Comparison of ENCODE assay signal across 1 cellular context in the genomic region with DNA sequence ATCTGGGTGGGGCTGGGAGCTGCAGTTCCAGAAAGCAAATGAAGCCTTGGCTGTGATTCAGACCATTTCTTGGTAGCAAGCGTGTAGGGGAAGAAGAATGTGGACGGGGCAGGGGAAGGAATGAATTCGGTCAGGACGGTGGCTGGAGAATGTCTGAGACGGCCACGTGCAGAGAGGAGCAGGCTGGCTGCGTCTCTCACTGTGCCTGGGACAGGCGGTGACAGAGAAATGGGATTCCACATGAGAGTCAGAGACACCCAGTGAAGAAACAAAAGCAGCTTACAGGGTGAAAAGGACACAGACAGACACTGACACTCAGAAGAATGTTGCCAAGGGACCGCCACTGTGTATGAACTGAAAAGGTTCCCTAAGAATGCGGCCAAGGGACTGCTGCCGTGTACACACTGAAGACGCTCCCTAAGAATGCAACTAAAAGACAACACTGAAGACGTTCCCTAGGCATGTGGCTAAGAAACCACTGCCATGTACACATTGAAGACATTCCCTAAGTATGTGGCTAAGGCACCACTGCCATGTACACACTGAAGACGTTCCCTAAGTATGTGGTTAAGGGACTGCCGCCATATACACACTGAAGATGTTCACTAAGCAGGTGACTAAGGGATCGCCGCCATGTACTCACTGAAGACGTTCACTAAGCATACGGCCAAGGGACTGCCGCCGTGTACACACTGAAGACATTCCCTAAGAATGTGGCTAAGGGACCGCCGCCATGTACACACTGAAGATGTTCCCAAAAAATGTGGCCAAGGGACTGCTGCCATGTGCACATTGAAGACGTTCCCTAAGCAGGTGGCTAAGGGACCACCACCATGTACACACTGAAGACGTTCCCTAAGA.
TF ChIP-seq lines count a peak whose summit lies in the region.

No MANE protein-coding gene starts in this region.

TF ChIP-seq in K562, 482 proteins besides CTCF, POLR2A, EP300 and RAD21 (continued from another document and continues in another):
- TF ChIP-seq, protein P1, sequence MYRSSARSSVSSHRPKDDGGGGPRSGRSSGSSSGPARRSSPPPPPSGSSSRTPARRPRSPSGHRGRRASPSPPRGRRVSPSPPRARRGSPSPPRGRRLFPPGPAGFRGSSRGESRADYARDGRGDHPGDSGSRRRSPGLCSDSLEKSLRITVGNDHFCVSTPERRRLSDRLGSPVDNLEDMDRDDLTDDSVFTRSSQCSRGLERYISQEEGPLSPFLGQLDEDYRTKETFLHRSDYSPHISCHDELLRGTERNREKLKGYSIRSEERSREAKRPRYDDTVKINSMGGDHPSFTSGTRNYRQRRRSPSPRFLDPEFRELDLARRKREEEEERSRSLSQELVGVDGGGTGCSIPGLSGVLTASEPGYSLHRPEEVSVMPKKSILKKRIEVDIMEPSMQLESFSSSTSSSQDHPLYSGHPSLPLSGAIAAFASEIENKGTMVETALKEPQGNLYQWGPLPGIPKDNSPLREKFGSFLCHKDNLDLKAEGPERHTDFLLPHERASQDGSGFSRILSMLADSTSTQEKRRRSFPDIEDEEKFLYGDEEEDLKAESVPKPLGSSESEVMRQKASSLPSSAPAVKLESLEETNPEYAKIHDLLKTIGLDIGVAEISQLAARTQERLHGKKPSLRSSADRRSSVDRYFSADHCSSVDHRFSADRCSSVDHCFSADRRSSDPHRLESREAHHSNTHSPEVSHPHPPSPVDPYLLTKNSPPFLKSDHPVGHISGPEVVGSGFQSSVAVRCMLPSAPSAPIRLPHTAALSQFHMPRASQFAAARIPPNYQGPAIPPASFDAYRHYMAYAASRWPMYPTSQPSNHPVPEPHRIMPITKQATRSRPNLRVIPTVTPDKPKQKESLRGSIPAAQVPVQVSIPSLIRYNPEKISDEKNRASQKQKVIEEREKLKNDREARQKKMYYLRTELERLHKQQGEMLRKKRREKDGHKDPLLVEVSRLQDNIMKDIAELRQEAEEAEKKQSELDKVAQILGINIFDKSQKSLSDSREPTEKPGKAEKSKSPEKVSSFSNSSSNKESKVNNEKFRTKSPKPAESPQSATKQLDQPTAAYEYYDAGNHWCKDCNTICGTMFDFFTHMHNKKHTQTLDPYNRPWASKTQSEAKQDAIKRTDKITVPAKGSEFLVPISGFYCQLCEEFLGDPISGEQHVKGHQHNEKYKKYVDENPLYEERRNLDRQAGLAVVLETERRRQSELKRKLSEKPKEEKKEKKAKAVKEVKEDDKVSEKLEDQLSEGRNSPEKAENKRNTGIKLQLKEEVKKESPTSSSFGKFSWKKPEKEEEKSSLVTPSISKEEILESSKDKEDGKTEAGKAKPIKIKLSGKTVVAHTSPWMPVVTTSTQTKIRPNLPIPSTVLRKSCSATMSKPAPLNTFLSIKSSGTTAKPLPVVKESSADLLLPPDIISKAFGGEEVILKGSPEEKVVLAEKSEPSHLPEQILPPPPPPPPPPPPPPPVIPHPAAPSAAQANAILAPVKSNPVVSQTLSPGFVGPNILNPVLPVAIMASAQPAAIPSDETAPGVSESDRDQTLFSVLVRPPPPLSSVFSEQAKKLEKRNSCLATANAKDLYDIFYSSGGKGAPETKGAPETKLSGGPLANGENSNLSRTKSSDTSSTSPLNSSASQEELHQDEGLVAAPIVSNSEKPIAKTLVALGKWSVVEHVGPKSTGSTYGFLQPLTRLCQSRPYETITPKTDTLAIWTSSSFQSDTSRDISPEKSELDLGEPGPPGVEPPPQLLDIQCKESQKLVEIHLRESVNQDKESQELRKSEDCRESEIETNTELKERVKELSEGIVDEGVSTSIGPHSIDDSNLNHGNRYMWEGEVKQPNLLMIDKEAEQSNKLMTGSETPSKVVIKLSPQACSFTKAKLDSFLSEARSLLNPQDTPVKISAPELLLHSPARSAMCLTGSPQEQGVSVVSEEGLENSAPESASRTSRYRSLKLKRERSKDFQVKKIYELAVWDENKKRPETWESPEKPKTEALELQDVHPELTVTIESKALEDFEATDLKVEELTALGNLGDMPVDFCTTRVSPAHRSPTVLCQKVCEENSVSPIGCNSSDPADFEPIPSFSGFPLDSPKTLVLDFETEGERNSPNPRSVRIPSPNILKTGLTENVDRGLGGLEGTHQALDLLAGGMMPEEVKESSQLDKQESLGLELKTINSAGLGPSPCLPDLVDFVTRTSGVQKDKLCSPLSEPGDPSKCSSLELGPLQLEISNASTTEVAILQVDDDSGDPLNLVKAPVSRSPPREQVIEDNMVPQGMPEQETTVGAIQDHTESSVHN (IDR thresholded peaks at IDR 0.05; ENCODE audit: borderline replicate concordance in 1 of 2, low read depth in 1 of 2): no peak
- no peak for TF ChIP-seq MCM5 (IDR thresholded peaks at IDR 0.05; ENCODE audit: low read depth)
- TF ChIP-seq MAFG (tag; conservative IDR thresholded peaks at IDR 0.05): no peak
- TF ChIP-seq, protein P2, sequence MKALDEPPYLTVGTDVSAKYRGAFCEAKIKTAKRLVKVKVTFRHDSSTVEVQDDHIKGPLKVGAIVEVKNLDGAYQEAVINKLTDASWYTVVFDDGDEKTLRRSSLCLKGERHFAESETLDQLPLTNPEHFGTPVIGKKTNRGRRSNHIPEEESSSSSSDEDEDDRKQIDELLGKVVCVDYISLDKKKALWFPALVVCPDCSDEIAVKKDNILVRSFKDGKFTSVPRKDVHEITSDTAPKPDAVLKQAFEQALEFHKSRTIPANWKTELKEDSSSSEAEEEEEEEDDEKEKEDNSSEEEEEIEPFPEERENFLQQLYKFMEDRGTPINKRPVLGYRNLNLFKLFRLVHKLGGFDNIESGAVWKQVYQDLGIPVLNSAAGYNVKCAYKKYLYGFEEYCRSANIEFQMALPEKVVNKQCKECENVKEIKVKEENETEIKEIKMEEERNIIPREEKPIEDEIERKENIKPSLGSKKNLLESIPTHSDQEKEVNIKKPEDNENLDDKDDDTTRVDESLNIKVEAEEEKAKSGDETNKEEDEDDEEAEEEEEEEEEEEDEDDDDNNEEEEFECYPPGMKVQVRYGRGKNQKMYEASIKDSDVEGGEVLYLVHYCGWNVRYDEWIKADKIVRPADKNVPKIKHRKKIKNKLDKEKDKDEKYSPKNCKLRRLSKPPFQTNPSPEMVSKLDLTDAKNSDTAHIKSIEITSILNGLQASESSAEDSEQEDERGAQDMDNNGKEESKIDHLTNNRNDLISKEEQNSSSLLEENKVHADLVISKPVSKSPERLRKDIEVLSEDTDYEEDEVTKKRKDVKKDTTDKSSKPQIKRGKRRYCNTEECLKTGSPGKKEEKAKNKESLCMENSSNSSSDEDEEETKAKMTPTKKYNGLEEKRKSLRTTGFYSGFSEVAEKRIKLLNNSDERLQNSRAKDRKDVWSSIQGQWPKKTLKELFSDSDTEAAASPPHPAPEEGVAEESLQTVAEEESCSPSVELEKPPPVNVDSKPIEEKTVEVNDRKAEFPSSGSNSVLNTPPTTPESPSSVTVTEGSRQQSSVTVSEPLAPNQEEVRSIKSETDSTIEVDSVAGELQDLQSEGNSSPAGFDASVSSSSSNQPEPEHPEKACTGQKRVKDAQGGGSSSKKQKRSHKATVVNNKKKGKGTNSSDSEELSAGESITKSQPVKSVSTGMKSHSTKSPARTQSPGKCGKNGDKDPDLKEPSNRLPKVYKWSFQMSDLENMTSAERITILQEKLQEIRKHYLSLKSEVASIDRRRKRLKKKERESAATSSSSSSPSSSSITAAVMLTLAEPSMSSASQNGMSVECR (CRISPR knock-in tag; IDR thresholded peaks at IDR 0.05): peak; percentile 86
- peak; percentile 99 for TF ChIP-seq EHMT2 (IDR thresholded peaks at IDR 0.05)
- TF ChIP-seq, protein P3, sequence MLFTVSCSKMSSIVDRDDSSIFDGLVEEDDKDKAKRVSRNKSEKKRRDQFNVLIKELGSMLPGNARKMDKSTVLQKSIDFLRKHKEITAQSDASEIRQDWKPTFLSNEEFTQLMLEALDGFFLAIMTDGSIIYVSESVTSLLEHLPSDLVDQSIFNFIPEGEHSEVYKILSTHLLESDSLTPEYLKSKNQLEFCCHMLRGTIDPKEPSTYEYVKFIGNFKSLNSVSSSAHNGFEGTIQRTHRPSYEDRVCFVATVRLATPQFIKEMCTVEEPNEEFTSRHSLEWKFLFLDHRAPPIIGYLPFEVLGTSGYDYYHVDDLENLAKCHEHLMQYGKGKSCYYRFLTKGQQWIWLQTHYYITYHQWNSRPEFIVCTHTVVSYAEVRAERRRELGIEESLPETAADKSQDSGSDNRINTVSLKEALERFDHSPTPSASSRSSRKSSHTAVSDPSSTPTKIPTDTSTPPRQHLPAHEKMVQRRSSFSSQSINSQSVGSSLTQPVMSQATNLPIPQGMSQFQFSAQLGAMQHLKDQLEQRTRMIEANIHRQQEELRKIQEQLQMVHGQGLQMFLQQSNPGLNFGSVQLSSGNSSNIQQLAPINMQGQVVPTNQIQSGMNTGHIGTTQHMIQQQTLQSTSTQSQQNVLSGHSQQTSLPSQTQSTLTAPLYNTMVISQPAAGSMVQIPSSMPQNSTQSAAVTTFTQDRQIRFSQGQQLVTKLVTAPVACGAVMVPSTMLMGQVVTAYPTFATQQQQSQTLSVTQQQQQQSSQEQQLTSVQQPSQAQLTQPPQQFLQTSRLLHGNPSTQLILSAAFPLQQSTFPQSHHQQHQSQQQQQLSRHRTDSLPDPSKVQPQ (CRISPR knock-in tag; IDR thresholded peaks at IDR 0.05; ENCODE audit: borderline replicate concordance): no peak
- no peak for TF ChIP-seq HDAC6 (IDR thresholded peaks at IDR 0.05; ENCODE audit: low read depth, low read length)
- no peak for TF ChIP-seq BCOR (IDR thresholded peaks at IDR 0.05)
- no peak for TF ChIP-seq ZBTB8A (IDR thresholded peaks at IDR 0.05; ENCODE audit: partially characterized antibody)
- TF ChIP-seq LARP7 (IDR thresholded peaks at IDR 0.05): no peak
- TF ChIP-seq CTBP1 (IDR thresholded peaks at IDR 0.05; ENCODE audit: borderline replicate concordance): peak; percentile 12; the same call in 1 of the 2 replicates
- TF ChIP-seq CBX3 (IDR thresholded peaks at IDR 0.05; ENCODE audit: borderline replicate concordance in 1 of 2, low read length in 2 of 2): peak in 1 of 2 experiments; percentile 77; a peak in 1 of 3 replicates
- TF ChIP-seq, protein P4, sequence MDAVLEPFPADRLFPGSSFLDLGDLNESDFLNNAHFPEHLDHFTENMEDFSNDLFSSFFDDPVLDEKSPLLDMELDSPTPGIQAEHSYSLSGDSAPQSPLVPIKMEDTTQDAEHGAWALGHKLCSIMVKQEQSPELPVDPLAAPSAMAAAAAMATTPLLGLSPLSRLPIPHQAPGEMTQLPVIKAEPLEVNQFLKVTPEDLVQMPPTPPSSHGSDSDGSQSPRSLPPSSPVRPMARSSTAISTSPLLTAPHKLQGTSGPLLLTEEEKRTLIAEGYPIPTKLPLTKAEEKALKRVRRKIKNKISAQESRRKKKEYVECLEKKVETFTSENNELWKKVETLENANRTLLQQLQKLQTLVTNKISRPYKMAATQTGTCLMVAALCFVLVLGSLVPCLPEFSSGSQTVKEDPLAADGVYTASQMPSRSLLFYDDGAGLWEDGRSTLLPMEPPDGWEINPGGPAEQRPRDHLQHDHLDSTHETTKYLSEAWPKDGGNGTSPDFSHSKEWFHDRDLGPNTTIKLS (IDR thresholded peaks at IDR 0.05; ENCODE audit: borderline replicate concordance, low read depth): peak; percentile 60; the same call in 1 of the 2 replicates
- 0 out of 2 replicates have a peak, but pooled peaks have one; percentile 8 for TF ChIP-seq MXI1 (IDR thresholded peaks at IDR 0.05; ENCODE audit: low read depth, low read length)
- TF ChIP-seq, protein P5, sequence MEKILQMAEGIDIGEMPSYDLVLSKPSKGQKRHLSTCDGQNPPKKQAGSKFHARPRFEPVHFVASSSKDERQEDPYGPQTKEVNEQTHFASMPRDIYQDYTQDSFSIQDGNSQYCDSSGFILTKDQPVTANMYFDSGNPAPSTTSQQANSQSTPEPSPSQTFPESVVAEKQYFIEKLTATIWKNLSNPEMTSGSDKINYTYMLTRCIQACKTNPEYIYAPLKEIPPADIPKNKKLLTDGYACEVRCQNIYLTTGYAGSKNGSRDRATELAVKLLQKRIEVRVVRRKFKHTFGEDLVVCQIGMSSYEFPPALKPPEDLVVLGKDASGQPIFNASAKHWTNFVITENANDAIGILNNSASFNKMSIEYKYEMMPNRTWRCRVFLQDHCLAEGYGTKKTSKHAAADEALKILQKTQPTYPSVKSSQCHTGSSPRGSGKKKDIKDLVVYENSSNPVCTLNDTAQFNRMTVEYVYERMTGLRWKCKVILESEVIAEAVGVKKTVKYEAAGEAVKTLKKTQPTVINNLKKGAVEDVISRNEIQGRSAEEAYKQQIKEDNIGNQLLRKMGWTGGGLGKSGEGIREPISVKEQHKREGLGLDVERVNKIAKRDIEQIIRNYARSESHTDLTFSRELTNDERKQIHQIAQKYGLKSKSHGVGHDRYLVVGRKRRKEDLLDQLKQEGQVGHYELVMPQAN (IDR thresholded peaks at IDR 0.05; ENCODE audit: borderline replicate concordance): no peak
- no peak for TF ChIP-seq ZNF584 (CRISPR knock-in tag; IDR thresholded peaks at IDR 0.05; ENCODE audit: low read depth)
- TF ChIP-seq, protein P6, sequence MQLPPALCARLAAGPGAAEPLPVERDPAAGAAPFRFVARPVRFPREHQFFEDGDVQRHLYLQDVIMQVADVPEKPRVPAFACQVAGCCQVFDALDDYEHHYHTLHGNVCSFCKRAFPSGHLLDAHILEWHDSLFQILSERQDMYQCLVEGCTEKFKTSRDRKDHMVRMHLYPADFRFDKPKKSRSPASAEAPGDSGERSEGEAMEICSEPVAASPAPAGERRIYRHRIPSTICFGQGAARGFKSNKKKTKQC (CRISPR knock-in tag; IDR thresholded peaks at IDR 0.05): no peak
- no peak for TF ChIP-seq PPARD (CRISPR knock-in tag; IDR thresholded peaks at IDR 0.05)
- no peak; the same call in 1 of the 2 replicates for TF ChIP-seq CEBPG (CRISPR knock-in tag; IDR thresholded peaks at IDR 0.05)
- TF ChIP-seq CEBPG (tag; conservative IDR thresholded peaks at IDR 0.05 in 1 of 2, IDR thresholded peaks at IDR 0.05 in 1 of 2): no peak
- TF ChIP-seq FUS (optimal IDR thresholded peaks at IDR 0.05; ENCODE audit: low read depth, low read length): no peak
- TF ChIP-seq ZNF140 (CRISPR knock-in tag; IDR thresholded peaks at IDR 0.05): no peak
- no peak for TF ChIP-seq GTF2F1 (IDR thresholded peaks at IDR 0.05; ENCODE audit: low read depth, low read length)
- TF ChIP-seq TBL1XR1 (IDR thresholded peaks at IDR 0.05; ENCODE audit: low read length in 2 of 2): peak in 1 of 2 experiments; percentile 28; a peak in 1 of 4 replicates
- TF ChIP-seq SP1 (CRISPR knock-in tag; IDR thresholded peaks at IDR 0.05): peak; percentile 57
- no peak for TF ChIP-seq CBX8 (IDR thresholded peaks at IDR 0.05; ENCODE audit: borderline replicate concordance, extremely low read depth, low read depth, low read length, poor library complexity, severe bottlenecking)
- no peak for TF ChIP-seq POLR2H (tag; IDR thresholded peaks at IDR 0.05; ENCODE audit: low read depth)
- TF ChIP-seq SMARCB1 (IDR thresholded peaks at IDR 0.05; ENCODE audit: insufficient read length, low read depth): no peak
- TF ChIP-seq, protein P7, sequence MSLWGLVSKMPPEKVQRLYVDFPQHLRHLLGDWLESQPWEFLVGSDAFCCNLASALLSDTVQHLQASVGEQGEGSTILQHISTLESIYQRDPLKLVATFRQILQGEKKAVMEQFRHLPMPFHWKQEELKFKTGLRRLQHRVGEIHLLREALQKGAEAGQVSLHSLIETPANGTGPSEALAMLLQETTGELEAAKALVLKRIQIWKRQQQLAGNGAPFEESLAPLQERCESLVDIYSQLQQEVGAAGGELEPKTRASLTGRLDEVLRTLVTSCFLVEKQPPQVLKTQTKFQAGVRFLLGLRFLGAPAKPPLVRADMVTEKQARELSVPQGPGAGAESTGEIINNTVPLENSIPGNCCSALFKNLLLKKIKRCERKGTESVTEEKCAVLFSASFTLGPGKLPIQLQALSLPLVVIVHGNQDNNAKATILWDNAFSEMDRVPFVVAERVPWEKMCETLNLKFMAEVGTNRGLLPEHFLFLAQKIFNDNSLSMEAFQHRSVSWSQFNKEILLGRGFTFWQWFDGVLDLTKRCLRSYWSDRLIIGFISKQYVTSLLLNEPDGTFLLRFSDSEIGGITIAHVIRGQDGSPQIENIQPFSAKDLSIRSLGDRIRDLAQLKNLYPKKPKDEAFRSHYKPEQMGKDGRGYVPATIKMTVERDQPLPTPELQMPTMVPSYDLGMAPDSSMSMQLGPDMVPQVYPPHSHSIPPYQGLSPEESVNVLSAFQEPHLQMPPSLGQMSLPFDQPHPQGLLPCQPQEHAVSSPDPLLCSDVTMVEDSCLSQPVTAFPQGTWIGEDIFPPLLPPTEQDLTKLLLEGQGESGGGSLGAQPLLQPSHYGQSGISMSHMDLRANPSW (CRISPR knock-in tag; IDR thresholded peaks at IDR 0.05): no peak
- TF ChIP-seq TRIM24 (IDR thresholded peaks at IDR 0.05): peak in 1 of 2 experiments; percentile 35; a peak in 1 of 4 replicates
